In genomic region chr16:13378151-13378550, GRCh38 we compare ENCODE assay signal across 21 cellular contexts.
"Had no signal": no experiment of that assay in that cellular context is flagged by ENCODE, and none has a peak within 500 bp of the region (broad histone marks: within the 10 kb centered on the region; RNA-seq: fewer than 3 reads in every experiment).

No MANE protein-coding gene starts in this region.

- H3K27ac Mint-ChIP-seq: activated B cell treated with CpG ODN at 0.5 μM for 24 hours; activated CD4-positive, alpha-beta T cell treated with anti-CD3 and anti-CD28 coated beads, Interleukin-2, amount 10 ng/mL, durations not matched to agents 24 days and 14 days; activated CD8-positive, alpha-beta T cell treated with anti-CD3 and anti-CD28 coated beads, Interleukin-2, amount 10 ng/mL, durations not matched to agents 7 days and 5 days; dendritic cell treated with granulocyte-macrophage colony-stimulating factor and Interleukin-4, amounts not matched to agents 40 ng/mL and 50 ng/mL, for 4 days; naive thymus-derived CD8-positive, alpha-beta T cell; stimulated activated memory B cell treated with anti-CD40 and anti-IgM and Interleukin-4, amounts not matched to agents 10 μg/mL and 1 μg/mL and 100 μg/mL, for 72 hours had no signal

- ATAC-seq: activated CD8-positive, alpha-beta T cell treated with anti-CD3 and anti-CD28 coated beads, Interleukin-2, amount 10 ng/mL, durations not matched to agents 7 days and 5 days; activated T-cell treated with anti-CD3 and anti-CD28 coated beads, Interleukin-2, amount 50 U/mL, for 4 hours; mucosa of descending colon; naive thymus-derived CD8-positive, alpha-beta T cell; psoas muscle; right lobe of liver; stimulated activated memory B cell treated with anti-CD40 and anti-IgM and Interleukin-4, amounts not matched to agents 10 μg/mL and 1 μg/mL and 100 μg/mL, for 72 hours had no signal

- H3K4me1 Mint-ChIP-seq: activated B cell treated with CpG ODN at 0.5 μM for 24 hours; activated CD4-positive, alpha-beta T cell treated with anti-CD3 and anti-CD28 coated beads, Interleukin-2, amount 10 ng/mL, durations not matched to agents 24 days and 14 days; naive thymus-derived CD8-positive, alpha-beta T cell; stimulated activated memory B cell treated with anti-CD40 and anti-IgM and Interleukin-4, amounts not matched to agents 10 μg/mL and 1 μg/mL and 100 μg/mL, for 72 hours had no signal

- H3K36me3 Mint-ChIP-seq: stimulated activated memory B cell treated with anti-CD40 and anti-IgM and Interleukin-4, amounts not matched to agents 10 μg/mL and 1 μg/mL and 100 μg/mL, for 72 hours had no signal

- DNase-seq: activated B cell treated with CpG ODN at 0.5 μM for 24 hours; activated CD4-positive, alpha-beta T cell treated with anti-CD3 and anti-CD28 coated beads, Interleukin-2, amount 10 ng/mL, durations not matched to agents 24 days and 14 days; activated CD8-positive, alpha-beta T cell treated with anti-CD3 and anti-CD28 coated beads, Interleukin-2, amount 10 ng/mL, durations not matched to agents 7 days and 5 days; activated effector memory CD4-positive, alpha-beta T cell treated with Interleukin-2 at 50 U/mL for 16 hours; activated naive CD4-positive, alpha-beta T cell treated with anti-CD3 and anti-CD28 coated beads, Interleukin-2, amount 50 U/mL, for 16 hours; activated T-cell treated with anti-CD3 and anti-CD28 coated beads, Interleukin-2, amount 50 U/mL, for 4 hours; effector memory CD4-positive, alpha-beta T cell; glutamatergic neuron; hippocampal formation; mesenchymal stem cell; mucosa of descending colon; naive thymus-derived CD8-positive, alpha-beta T cell; ovary; psoas muscle; right lobe of liver; stimulated activated CD4-positive, alpha-beta T cell treated with anti-CD3 and anti-CD28 coated beads, Interleukin-4, amount 100 ng/mL, for 24 hours; SW 1271; testis; upper lobe of left lung had no signal

- H3K4me3 Mint-ChIP-seq: activated B cell treated with CpG ODN at 0.5 μM for 24 hours; activated CD4-positive, alpha-beta T cell treated with anti-CD3 and anti-CD28 coated beads, Interleukin-2, amount 10 ng/mL, durations not matched to agents 24 days and 14 days; activated CD8-positive, alpha-beta T cell treated with anti-CD3 and anti-CD28 coated beads, Interleukin-2, amount 10 ng/mL, durations not matched to agents 7 days and 5 days; activated T-cell treated with anti-CD3 and anti-CD28 coated beads, Interleukin-2, amount 50 U/mL, for 4 hours; dendritic cell treated with granulocyte-macrophage colony-stimulating factor and Interleukin-4, amounts not matched to agents 40 ng/mL and 50 ng/mL, for 4 days; naive thymus-derived CD8-positive, alpha-beta T cell; stimulated activated memory B cell treated with anti-CD40 and anti-IgM and Interleukin-4, amounts not matched to agents 10 μg/mL and 1 μg/mL and 100 μg/mL, for 72 hours had no signal
